Comparison of ENCODE assay signal across 17 cellular contexts in genomic region chr18:9546468-9546867, GRCh38.
"Had no signal": no experiment of that assay in that cellular context is flagged by ENCODE, and none has a peak within 500 bp of the region (broad histone marks: within the 10 kb centered on the region; RNA-seq: fewer than 3 reads in every experiment).

No MANE protein-coding gene starts in this region.

- DNase-seq: effector CD4-positive, alpha-beta T cell; foreskin melanocyte; left colon; left ventricle myocardium superior; mesendoderm; naive B cell; psoas muscle; spleen; stimulated activated CD4-positive, alpha-beta T cell treated with anti-CD3 and anti-CD28 coated beads, Interleukin-15, amount 100 ng/mL, for 24 hours; stimulated activated CD4-positive, alpha-beta T cell treated with anti-CD3 and anti-CD28 coated beads, Interleukin-1b, Interleukin-23, amount 100 ng/mL, for 48 hours; stimulated activated CD4-positive, alpha-beta T cell treated with anti-CD3 and anti-CD28 coated beads, Interleukin-4, amount 100 ng/mL, for 24 hours; stimulated activated naive CD4-positive, alpha-beta T cell; stomach; substantia nigra; transverse colon had no signal

- H3K4me3 Mint-ChIP-seq: naive B cell, nephron had no signal

- ATAC-seq: left colon, left ventricle myocardium superior, psoas muscle, sciatic nerve had no signal

- H3K27ac Mint-ChIP-seq: nephron had no signal

- H3K27me3 Mint-ChIP-seq: naive B cell had no signal

- H3K9me3 Mint-ChIP-seq: naive B cell, nephron had no signal

- H3K4me1 Mint-ChIP-seq: nephron had no signal
